11 cellular contexts compared by ENCODE assay signal in the genomic region with DNA sequence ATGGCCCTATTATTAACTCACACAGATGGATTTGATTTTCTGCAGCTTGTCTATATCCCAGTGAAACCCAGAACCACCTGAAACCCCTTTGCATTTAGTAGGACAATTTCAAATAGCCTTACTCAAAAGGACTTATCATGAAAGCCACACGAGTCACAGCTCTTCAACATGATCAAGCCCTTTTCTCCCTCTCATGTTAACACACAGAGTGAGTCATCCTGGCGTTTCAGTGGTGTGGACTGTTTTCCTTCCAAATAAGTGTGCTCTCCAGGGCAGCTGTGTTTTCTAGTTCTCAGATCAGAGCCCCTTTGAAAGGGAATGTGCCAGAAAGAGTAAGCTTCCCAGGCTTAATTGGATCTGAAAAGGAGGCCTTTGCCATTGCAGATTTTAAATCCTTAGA. TPM values are rescaled to one million over a fixed set of nuclear protein-coding genes. Genes with fewer than 3 reads are reported as not detected.
DNase-seq lines count a peak whose midpoint lies in the region; ATAC-seq, FAIRE-seq and TF ChIP-seq lines count a peak whose summit lies in the region.
"Had no signal": no experiment of that assay in that cellular context is flagged by ENCODE, and none has a peak within 500 bp of the region (broad histone marks: within the 10 kb centered on the region; RNA-seq: fewer than 3 reads in every experiment).

No MANE protein-coding gene starts in this region.

- in situ Hi-C loops in K562 (cut with MboI) = no loop called here

- no peaks in the 10 kb centered on the region for H4K20me1 ChIP-seq in K562 (replicated peaks; ENCODE audit: control insufficient read depth, insufficient read depth, low read length)

- H3K27me3 ChIP-seq in K562 (ENCODE audit: control insufficient read depth in 2 of 2, insufficient read depth in 2 of 2, low read length in 2 of 2) (no peaks in the 10 kb centered on the region), mesendoderm (ENCODE audit: insufficient read depth, low read length, poor library complexity) (no peaks in the 10 kb centered on the region)

- H3K79me2 ChIP-seq in K562 (ENCODE audit: control insufficient read depth, insufficient read depth, low read length) (no peaks in the 10 kb centered on the region), mesendoderm (ENCODE audit: control insufficient read depth, insufficient read depth, low read length) (no peaks in the 10 kb centered on the region)

- H2BK15ac ChIP-seq in mesendoderm (replicated peaks; ENCODE audit: low read depth) = no peak overlapping the region

- no peak for FAIRE-seq in K562 (lab: Jason Lieb, UNC)

- no peak for TF ChIP-seq EP300 in K562 (IDR thresholded peaks at IDR 0.05; ENCODE audit: low read length)

- no peak for TF ChIP-seq RAD21 in K562 (CRISPR knock-in tag; conservative IDR thresholded peaks at IDR 0.05 in 1 of 2, IDR thresholded peaks at IDR 0.05 in 1 of 2)

- H3K4me2 ChIP-seq in K562 (ENCODE audit: insufficient read depth, low read length) = no peak overlapping the region
- H3K4me2 ChIP-seq in mesendoderm (ENCODE audit: low read length) = no peak overlapping the region

- H3K27ac ChIP-seq in K562 (ENCODE audit: extremely low read depth, low read depth, low read length) = no peak overlapping the region
- H3K27ac ChIP-seq in mesendoderm (ENCODE audit: low read depth, low read length) = no peak overlapping the region

- CTCF ChIA-PET in K562 (lab: Yijun Ruan, JAX; ENCODE audit: low intra/inter-chr PET ratio) = no interaction called here

- H3K4ac ChIP-seq in mesendoderm (ENCODE audit: low read depth, low read length) = no peak overlapping the region

- 0% methylated on average over 2 of the region's 2 CpGs for WGBS in K562 (ENCODE audit: insufficient coverage, low coverage, missing lambda C conversion rate)
- no CpG with 5 or more reads among the region's 2 CpGs for WGBS in mesendoderm (ENCODE audit: extremely low coverage, insufficient coverage, low lambda C conversion rate)

- H3K4me1 ChIP-seq in K562 (replicated peaks in 1 of 2; ENCODE audit: control insufficient read depth in 2 of 2, insufficient read depth in 2 of 2, low read length in 2 of 2) (no peaks in the 10 kb centered on the region), mesendoderm (ENCODE audit: control insufficient read depth, low read depth, low read length) (no peaks in the 10 kb centered on the region)

- no peak overlapping the region for H4K5ac ChIP-seq in mesendoderm (ENCODE audit: low read length)

- H3K9me1 ChIP-seq in K562 (ENCODE audit: control insufficient read depth, insufficient read depth, low read length) = no peaks in the 10 kb centered on the region

- POLR2A ChIA-PET in K562 (lab: Yijun Ruan, JAX) = interaction anchor here (0.5 kb wide), 1 partner anchor 59 kb away, joined by 3 read pairs; no protein-coding TSS in a partner anchor

- no peaks in the 10 kb centered on the region for H3K9me3 ChIP-seq in K562 (replicated peaks; ENCODE audit: control insufficient read depth, insufficient read depth, low read depth, low read length)

- H2AK5ac ChIP-seq in mesendoderm (ENCODE audit: low read length) = no peak overlapping the region

- no peak overlapping the region for H2BK120ac ChIP-seq in mesendoderm (ENCODE audit: low read depth, low read length)

- H3K4me3 ChIP-seq in K562 (no peak overlapping the region), mesendoderm (ENCODE audit: low read length) (no peak overlapping the region)

- H3K79me1 ChIP-seq in mesendoderm (ENCODE audit: low read length) = no peaks in the 10 kb centered on the region

- no TSS peak for BruUV-seq in K562 (replicated peaks; lab: Mats Ljungman, UMichigan)

- no peaks in the 10 kb centered on the region for H3K36me3 ChIP-seq in K562 (ENCODE audit: control insufficient read depth, insufficient read depth, low read length)
- H3K36me3 ChIP-seq in mesendoderm (ENCODE audit: control insufficient read depth, insufficient read depth, low read length) = no peaks in the 10 kb centered on the region

- intact Hi-C loops in K562 (cut with micrococcal nuclease) = no loop called here

- H3K23ac ChIP-seq in mesendoderm (ENCODE audit: low read length) = no peak overlapping the region

- ATAC-seq in K562 = no peak
- no peak for ATAC-seq in HG02973 (IDR thresholded peaks at IDR 0.05; ENCODE audit: unreplicated experiment)
- ATAC-seq in GM21360 (IDR thresholded peaks at IDR 0.05; ENCODE audit: unreplicated experiment) = no peak
- ATAC-seq in GM19395 (IDR thresholded peaks at IDR 0.05; ENCODE audit: unreplicated experiment) = no peak

- H3K9ac ChIP-seq in K562 (ENCODE audit: insufficient read depth in 1 of 2, low read depth in 2 of 2, low read length in 2 of 2) = no peak overlapping the region
- H3K9ac ChIP-seq in mesendoderm (ENCODE audit: low read length) = no peak overlapping the region

- no peak overlapping the region for H3K56ac ChIP-seq in mesendoderm (ENCODE audit: low read length)

- no peak for TF ChIP-seq POLR2A in K562 (conservative IDR thresholded peaks at IDR 0.05)

- H4K8ac ChIP-seq in mesendoderm (ENCODE audit: low read depth, low read length) = no peak overlapping the region

- no peak for TF ChIP-seq CTCF in K562 (IDR thresholded peaks at IDR 0.05 in 2 of 3, conservative IDR thresholded peaks at IDR 0.05 in 1 of 3; ENCODE audit: insufficient read depth in 2 of 3, low read depth in 1 of 3, low read length in 3 of 3)

- H2AFZ ChIP-seq in K562 (ENCODE audit: low read depth, low read length) = no peak overlapping the region

- H2BK5ac ChIP-seq in mesendoderm (ENCODE audit: low read length) = no peak overlapping the region

- no peak overlapping the region for H3K18ac ChIP-seq in mesendoderm (ENCODE audit: low read length)

- DNase-seq in EH (ENCODE audit: low read depth) (peak; percentile 45), MV-4-11 (lab: John Stamatoyannopoulos, UW) (peak; percentile 33), K562 (ENCODE audit: extremely low read depth in 1 of 4, low spot score in 3 of 4) (no peak), mesendoderm (peak; percentile 21)
- DNase-seq in stimulated activated naive CD4-positive, alpha-beta T cell (lab: John Stamatoyannopoulos, UW) = no peak
- DNase-seq: cortex of kidney, NCI-H1436, posterior cingulate gyrus had no signal

TF ChIP-seq in K562, 482 proteins besides CTCF, POLR2A, EP300 and RAD21:
- TF ChIP-seq NUFIP1 (IDR thresholded peaks at IDR 0.05; ENCODE audit: partially characterized antibody) (no peak), FOSL1 (tag; conservative IDR thresholded peaks at IDR 0.05) (peak; percentile 43), ZNF445 (CRISPR knock-in tag; IDR thresholded peaks at IDR 0.05; ENCODE audit: low read depth) (no peak), ZNF551 (CRISPR knock-in tag; IDR thresholded peaks at IDR 0.05) (no peak), ZNF699 (CRISPR knock-in tag; IDR thresholded peaks at IDR 0.05; ENCODE audit: insufficient replicate concordance) (no peak), JUND (IDR thresholded peaks at IDR 0.05; ENCODE audit: borderline replicate concordance, low read depth, low read length) (no peak), JUND (tag; IDR thresholded peaks at IDR 0.05; ENCODE audit: borderline replicate concordance, low read depth, low read length) (0 out of 3 replicates have a peak, but pooled peaks have one; percentile 16)
- TF ChIP-seq, protein P1, sequence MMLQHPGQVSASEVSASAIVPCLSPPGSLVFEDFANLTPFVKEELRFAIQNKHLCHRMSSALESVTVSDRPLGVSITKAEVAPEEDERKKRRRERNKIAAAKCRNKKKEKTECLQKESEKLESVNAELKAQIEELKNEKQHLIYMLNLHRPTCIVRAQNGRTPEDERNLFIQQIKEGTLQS (IDR thresholded peaks at IDR 0.05) = 0 out of 2 replicates have a peak, but pooled peaks have one; percentile 17
- TF ChIP-seq, protein P1 (CRISPR knock-in tag; conservative IDR thresholded peaks at IDR 0.05) = no peak
- TF ChIP-seq, protein P2, sequence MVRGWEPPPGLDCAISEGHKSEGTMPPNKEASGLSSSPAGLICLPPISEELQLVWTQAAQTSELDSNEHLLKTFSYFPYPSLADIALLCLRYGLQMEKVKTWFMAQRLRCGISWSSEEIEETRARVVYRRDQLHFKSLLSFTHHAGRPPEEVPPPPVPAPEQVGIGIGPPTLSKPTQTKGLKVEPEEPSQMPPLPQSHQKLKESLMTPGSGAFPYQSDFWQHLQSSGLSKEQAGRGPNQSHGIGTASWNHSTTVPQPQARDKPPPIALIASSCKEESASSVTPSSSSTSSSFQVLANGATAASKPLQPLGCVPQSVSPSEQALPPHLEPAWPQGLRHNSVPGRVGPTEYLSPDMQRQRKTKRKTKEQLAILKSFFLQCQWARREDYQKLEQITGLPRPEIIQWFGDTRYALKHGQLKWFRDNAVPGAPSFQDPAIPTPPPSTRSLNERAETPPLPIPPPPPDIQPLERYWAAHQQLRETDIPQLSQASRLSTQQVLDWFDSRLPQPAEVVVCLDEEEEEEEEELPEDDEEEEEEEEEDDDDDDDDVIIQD (CRISPR knock-in tag; IDR thresholded peaks at IDR 0.05) = no peak

RNA-seq across cellular contexts. Expression of gene ERICH6B, which starts 51.4 kb away (rescaled TPM):
- total RNA-seq in K562 (2011; cell fraction: chromatin; rRNA removed; ENCODE audit: low replicate concordance) = not detected in 2 replicates
- not detected in 2 replicates for total RNA-seq in K562 (2011; cell fraction: nucleolus; rRNA removed)
- not detected in 2 replicates for total RNA-seq in K562 (2011; cell fraction: nucleoplasm; rRNA removed)
- total RNA-seq in K562 (2014; rRNA removed) (not detected in 2 replicates), K562 (2014; rRNA removed; fragmentation: Illumina TruSeq; extraction: Trizol) (not detected in 2 replicates), K562 (2015; rRNA removed; fragmentation: Illumina TruSeq; extraction: Trizol) (not detected in 2 replicates), K562 (2021) (not detected in 2 replicates)
- polyA plus RNA-seq in K562 (2011; rRNA removed) (not detected in 2 replicates), K562 (2014; fragmentation: Illumina TruSeq; extraction: Trizol) (not detected in 2 replicates), K562 (2014; fragmentation: Nextera tagmentation; extraction: Ambion mirVana) (not detected), K562 (2014; rRNA removed) (not detected in 2 replicates)
- not detected in 2 replicates for polyA plus RNA-seq in K562 (2011; cell fraction: cytosol; rRNA removed)
- not detected in 2 replicates for polyA plus RNA-seq in K562 (2011; cell fraction: nucleus; rRNA removed)
- polyA plus RNA-seq in K562 (2012) = 0.19 TPM in 1 of 2 replicates, not detected in the other
- polyA minus RNA-seq in K562 (2011; rRNA and poly(A)+ RNA removed) = not detected in 2 replicates
- polyA minus RNA-seq in K562 (2011; cell fraction: cytosol; rRNA and poly(A)+ RNA removed) = not detected in 2 replicates
- not detected in 2 replicates for polyA minus RNA-seq in K562 (2011; cell fraction: nucleus; rRNA and poly(A)+ RNA removed)
- not detected for polyA plus RNA-seq in mesendoderm (2013, experiment 1 of 2)
- polyA plus RNA-seq in mesendoderm (2013, experiment 2 of 2) = not detected

Comparison
In these comparisons a context has a peak if more than half of its experiments do, and no peak if none do; other contexts are left out.
1. DNase-seq: peak in EH (single experiment), MV-4-11 (single experiment) and mesendoderm (single experiment); none in K562 (0 of 4) and stimulated activated naive CD4-positive, alpha-beta T cell (0 of 6).